ENCODE assay signal across 10 cellular contexts in genomic region chr2:47479863-47480262, GRCh38.
"Had no signal": no experiment of that assay in that cellular context is flagged by ENCODE, and none has a peak within 500 bp of the region (broad histone marks: within the 10 kb centered on the region; RNA-seq: fewer than 3 reads in every experiment).

No MANE protein-coding gene starts in this region.

- DNase-seq: GM23248, GOT3, H9, HCEC 1CT, HFFc6, IMR-90, Karpas-422, KBM-7 had no signal

- H3K27ac ChIP-seq: GM23248, HL-60, KMS-11 had no signal

- H3K9ac ChIP-seq: GM23248, KMS-11 had no signal

- H3K4me2 ChIP-seq: KMS-11 had no signal

- H3K4me3 Mint-ChIP-seq: H9, HFFc6 had no signal

- H3K27ac Mint-ChIP-seq: HFFc6 had no signal

- H3K9me3 Mint-ChIP-seq: H9, HFFc6 had no signal

- H2AFZ ChIP-seq: GM23248 had no signal

- H3K4me3 ChIP-seq: GM23248 had no signal
